26 cellular contexts compared by ENCODE assay signal in genomic region chr3:141802316-141803077, GRCh38. TPM values are rescaled to one million over a fixed set of nuclear protein-coding genes. Genes with fewer than 3 reads are reported as not detected.
A peak's percentile ranks its signal among the peaks of the same experiment; 100 is the strongest.
DNase-seq lines count a peak whose midpoint lies in the region; ATAC-seq, FAIRE-seq and TF ChIP-seq lines count a peak whose summit lies in the region.
"Had no signal": no experiment of that assay in that cellular context is flagged by ENCODE, and none has a peak within 500 bp of the region (broad histone marks: within the 10 kb centered on the region; RNA-seq: fewer than 3 reads in every experiment).

No MANE protein-coding gene starts in this region.

- peaks cover 2% of the 10 kb centered on the region for H3K27me3 Mint-ChIP-seq in astrocyte (ENCODE audit: low read depth, unreplicated experiment)
- H3K27me3 Mint-ChIP-seq in naive thymus-derived CD8-positive, alpha-beta T cell, result no peaks in the 10 kb centered on the region

- peaks cover 2% of the 10 kb centered on the region for H3K4me1 Mint-ChIP-seq in astrocyte (ENCODE audit: low read depth, unreplicated experiment)
- H3K4me1 Mint-ChIP-seq in naive thymus-derived CD8-positive, alpha-beta T cell, result peaks cover 8 to 24% (median 19%) of the 10 kb centered on the region in 4 donors
- peaks cover 18% of the 10 kb centered on the region for H3K4me1 Mint-ChIP-seq in stimulated activated effector memory CD8-positive, alpha-beta T cell treated with anti-CD3 and anti-CD28 coated beads, Interleukin-12 subunit alpha, Interleukin-12 subunit beta, amount 100 ng/mL, for 72 hours

- POLR2A ChIA-PET in naive thymus-derived CD8-positive, alpha-beta T cell (lab: Charles Lee), result no interaction called here

- TF ChIP-seq CTCF in astrocyte (IDR thresholded peaks at IDR 0.05; ENCODE audit: insufficient read depth, low read depth, low read length), result no peak
- TF ChIP-seq CTCF in osteoblast (IDR thresholded peaks at IDR 0.05; ENCODE audit: extremely low read depth, low read depth, low read length), result no peak

- H3K79me2 ChIP-seq in Karpas-422 (ENCODE audit: low read length) (no peaks in the 10 kb centered on the region), astrocyte (ENCODE audit: insufficient read depth, low read length) (no peaks in the 10 kb centered on the region), osteoblast (ENCODE audit: insufficient read depth, low read length) (no peaks in the 10 kb centered on the region)

- H3K4me2 ChIP-seq in Karpas-422 (ENCODE audit: low read depth, low read length, poor library complexity, severe bottlenecking) (no peak overlapping the region), astrocyte (ENCODE audit: low read length) (no peak overlapping the region), osteoblast (ENCODE audit: insufficient read depth, low read length) (no peak overlapping the region)
- H3K4me2 ChIP-seq: A549, GM23338 had no signal

- H3K9me3 Mint-ChIP-seq in astrocyte (ENCODE audit: unreplicated experiment), result peaks cover 15% of the 10 kb centered on the region
- peaks cover 0 to 2% (median 0%) of the 10 kb centered on the region in 9 donors for H3K9me3 Mint-ChIP-seq in naive thymus-derived CD8-positive, alpha-beta T cell
- no peaks in the 10 kb centered on the region for H3K9me3 Mint-ChIP-seq in stimulated activated effector memory CD8-positive, alpha-beta T cell treated with anti-CD3 and anti-CD28 coated beads, Interleukin-12 subunit alpha, Interleukin-12 subunit beta, amount 100 ng/mL, for 72 hours
- H3K9me3 Mint-ChIP-seq: CD4-positive, alpha-beta memory T cell had no signal

- no peak overlapping the region for H3K27ac ChIP-seq in Karpas-422 (ENCODE audit: low read length)
- no peak overlapping the region for H3K27ac ChIP-seq in astrocyte (ENCODE audit: low read depth, low read length)
- H3K27ac ChIP-seq in osteoblast (ENCODE audit: low read depth, low read length), result no peak overlapping the region
- H3K27ac ChIP-seq: A549 had no signal

- FAIRE-seq in astrocyte (lab: Jason Lieb, UNC), result no peak
- FAIRE-seq: A549, GM12891, GM18507 had no signal

- DNase-seq in Karpas-422, result peak; percentile 24
- DNase-seq in NCI-H82 treated with DMSO at 0.1 percent for 48 hours (lab: John Stamatoyannopoulos, UW; ENCODE audit: unreplicated experiment), result peak; percentile 20
- peak; percentile 10 for DNase-seq in astrocyte (ENCODE audit: low read depth)
- peak; percentile 54 for DNase-seq in osteoblast (ENCODE audit: insufficient read length, low spot score, missing footprints)
- no peak for DNase-seq in naive thymus-derived CD8-positive, alpha-beta T cell
- no peak for DNase-seq in stimulated activated effector memory CD8-positive, alpha-beta T cell treated with anti-CD3 and anti-CD28 coated beads, Interleukin-12 subunit alpha, Interleukin-12 subunit beta, amount 100 ng/mL, for 72 hours (ENCODE audit: low spot score in 2 of 2)
- no peak for DNase-seq in superior temporal gyrus (ENCODE audit: extremely low spot score)
- DNase-seq: 8988T; ACHN; AML-193; C1 segment of cervical spinal cord; Calu3; CD4-positive, alpha-beta memory T cell; COR-L47; DMS53; DMS79 treated with DMSO at 0.1 percent for 48 hours; GF-D8; H9 had no signal

- ATAC-seq in naive thymus-derived CD8-positive, alpha-beta T cell, result no peak
- no peak for ATAC-seq in stimulated activated effector memory CD8-positive, alpha-beta T cell treated with anti-CD3 and anti-CD28 coated beads, Interleukin-12 subunit alpha, Interleukin-12 subunit beta, amount 100 ng/mL, for 72 hours
- ATAC-seq: A549, GM23338, HCT116 had no signal

- no peak overlapping the region for H3K4me3 ChIP-seq in Karpas-422 (ENCODE audit: low read length)
- no peak overlapping the region for H3K4me3 ChIP-seq in astrocyte (ENCODE audit: insufficient read depth, low read depth, low read length)
- no peak overlapping the region for H3K4me3 ChIP-seq in osteoblast (ENCODE audit: insufficient read depth, low read length)
- H3K4me3 ChIP-seq: A549, GM23338 had no signal

- H4K20me1 ChIP-seq in Karpas-422 (ENCODE audit: insufficient read depth, low read depth, low read length) (no peaks in the 10 kb centered on the region), astrocyte (ENCODE audit: insufficient read depth, low read length) (no peaks in the 10 kb centered on the region), osteoblast (ENCODE audit: insufficient read depth, low read length) (no peaks in the 10 kb centered on the region)

- no peak overlapping the region for H2AFZ ChIP-seq in Karpas-422 (ENCODE audit: low read length)
- no peak overlapping the region for H2AFZ ChIP-seq in astrocyte (ENCODE audit: low read depth, low read length)
- H2AFZ ChIP-seq in osteoblast (ENCODE audit: low read length), result no peak overlapping the region
- H2AFZ ChIP-seq: GM23338 had no signal

- H3K4me1 ChIP-seq in Karpas-422 (ENCODE audit: low read length), result no peaks in the 10 kb centered on the region
- peaks cover 5% of the 10 kb centered on the region for H3K4me1 ChIP-seq in astrocyte (ENCODE audit: insufficient read depth, low read length)
- no peaks in the 10 kb centered on the region for H3K4me1 ChIP-seq in osteoblast (ENCODE audit: insufficient read depth, low read length)
- H3K4me1 ChIP-seq: A549 had no signal

- no peaks in the 10 kb centered on the region for H3K9me3 ChIP-seq in Karpas-422 (ENCODE audit: low read length)
- no peaks in the 10 kb centered on the region for H3K9me3 ChIP-seq in astrocyte (ENCODE audit: insufficient read depth, low read depth, low read length)
- no peaks in the 10 kb centered on the region for H3K9me3 ChIP-seq in osteoblast (ENCODE audit: low read depth, low read length)

- no peaks in the 10 kb centered on the region for H3K36me3 ChIP-seq in Karpas-422 (ENCODE audit: insufficient read depth, low read length)
- H3K36me3 ChIP-seq in astrocyte (ENCODE audit: insufficient read depth, low read length), result no peaks in the 10 kb centered on the region
- no peaks in the 10 kb centered on the region for H3K36me3 ChIP-seq in osteoblast (ENCODE audit: insufficient read depth, low read length)

- H3K9ac ChIP-seq in Karpas-422 (ENCODE audit: low read length) (no peak overlapping the region), astrocyte (ENCODE audit: low read length) (no peak overlapping the region)

- H3K4me3 Mint-ChIP-seq in astrocyte (ENCODE audit: unreplicated experiment), result no peak overlapping the region
- H3K4me3 Mint-ChIP-seq in naive thymus-derived CD8-positive, alpha-beta T cell, result no peak overlapping the region
- no peak overlapping the region for H3K4me3 Mint-ChIP-seq in stimulated activated effector memory CD8-positive, alpha-beta T cell treated with anti-CD3 and anti-CD28 coated beads, Interleukin-12 subunit alpha, Interleukin-12 subunit beta, amount 100 ng/mL, for 72 hours
- H3K4me3 Mint-ChIP-seq: CD4-positive, alpha-beta memory T cell; GM23338; H9 had no signal

- H3K36me3 Mint-ChIP-seq in astrocyte (ENCODE audit: low read depth, unreplicated experiment), result no peaks in the 10 kb centered on the region
- H3K36me3 Mint-ChIP-seq in naive thymus-derived CD8-positive, alpha-beta T cell, result no peaks in the 10 kb centered on the region
- H3K36me3 Mint-ChIP-seq in stimulated activated effector memory CD8-positive, alpha-beta T cell treated with anti-CD3 and anti-CD28 coated beads, Interleukin-12 subunit alpha, Interleukin-12 subunit beta, amount 100 ng/mL, for 72 hours, result no peaks in the 10 kb centered on the region

- H3K27ac Mint-ChIP-seq in astrocyte (ENCODE audit: unreplicated experiment), result no peak overlapping the region
- peak overlapping the region in 2 of 10 donors; percentile 37 to 54 for H3K27ac Mint-ChIP-seq in naive thymus-derived CD8-positive, alpha-beta T cell
- H3K27ac Mint-ChIP-seq in stimulated activated effector memory CD8-positive, alpha-beta T cell treated with anti-CD3 and anti-CD28 coated beads, Interleukin-12 subunit alpha, Interleukin-12 subunit beta, amount 100 ng/mL, for 72 hours, result no peak overlapping the region
- H3K27ac Mint-ChIP-seq: GM23338, H9 had no signal

- H3K9me2 ChIP-seq in Karpas-422 (replicated peaks; ENCODE audit: insufficient read depth, low read length), result no peaks in the 10 kb centered on the region

- H3K27me3 ChIP-seq in Karpas-422 (ENCODE audit: low read length) (no peaks in the 10 kb centered on the region), astrocyte (ENCODE audit: insufficient read depth, low read length) (no peaks in the 10 kb centered on the region), osteoblast (ENCODE audit: insufficient read depth, low read length) (no peaks in the 10 kb centered on the region)

RNA-seq across cellular contexts. Expression of gene GRK7, which starts 39.3 kb away (rescaled TPM):
- not detected in 2 replicates for total RNA-seq in Karpas-422 (2014; rRNA removed; shearing (Covaris generic); ENCODE audit: low replicate concordance)
- total RNA-seq in astrocyte (not detected in 2 replicates), osteoblast (not detected in 2 replicates)
- under 1 TPM; 0.42 to 0.44 TPM for total RNA-seq in naive thymus-derived CD8-positive, alpha-beta T cell
- not detected for polyA plus RNA-seq in naive thymus-derived CD8-positive, alpha-beta T cell
- total RNA-seq: Calu3, Daoy, G401, GM23338, H9 had no signal
- polyA plus RNA-seq: BJ; CD4-positive, alpha-beta memory T cell; GM23338 had no signal

Comparison
In these comparisons a context has a peak if more than half of its experiments do, and no peak if none do; other contexts are left out.
1. DNase-seq: peak in Karpas-422 (single experiment), NCI-H82 treated with DMSO at 0.1 percent for 48 hours (single experiment), astrocyte (single experiment) and osteoblast (single experiment); none in naive thymus-derived CD8-positive, alpha-beta T cell (0 of 10), stimulated activated effector memory CD8-positive, alpha-beta T cell treated with anti-CD3 and anti-CD28 coated beads, Interleukin-12 subunit alpha, Interleukin-12 subunit beta, amount 100 ng/mL, for 72 hours (0 of 2) and superior temporal gyrus (single experiment).